Comparison of ENCODE assay signal across 22 cellular contexts in genomic region chrX:123432362-123433150, GRCh38.
DNase-seq lines count a peak whose midpoint lies in the region; ATAC-seq, FAIRE-seq and TF ChIP-seq lines count a peak whose summit lies in the region.
"Had no signal": no experiment of that assay in that cellular context is flagged by ENCODE, and none has a peak within 500 bp of the region (broad histone marks: within the 10 kb centered on the region; RNA-seq: fewer than 3 reads in every experiment).

No MANE protein-coding gene starts in this region.

- H3K9ac ChIP-seq in KMS-11: peak overlapping the region; percentile 4; the same call in 1 of the 2 replicates

- no peaks in the 10 kb centered on the region for H3K36me3 ChIP-seq in KMS-11 (ENCODE audit: insufficient read depth)
- H3K36me3 ChIP-seq in body of pancreas (replicated peaks in 1 of 2; ENCODE audit: insufficient read depth in 1 of 2, low read depth in 2 of 2): no peaks in the 10 kb centered on the region
- no peaks in the 10 kb centered on the region for H3K36me3 ChIP-seq in left lung
- H3K36me3 ChIP-seq: neutrophil, thoracic aorta had no signal

- TF ChIP-seq CTCF in KMS-11 (conservative IDR thresholded peaks at IDR 0.05; ENCODE audit: low read depth, low read length) (no peak), body of pancreas (IDR thresholded peaks at IDR 0.05) (no peak), left lung (IDR thresholded peaks at IDR 0.05) (no peak)

- no peak for TF ChIP-seq POLR2A in body of pancreas (IDR thresholded peaks at IDR 0.05)

- H3K4me1 ChIP-seq in KMS-11 (ENCODE audit: low read depth, poor library complexity, severe bottlenecking) (peaks cover 24% of the 10 kb centered on the region), body of pancreas (peaks cover 6% of the 10 kb centered on the region), left lung (no peaks in the 10 kb centered on the region)
- H3K4me1 ChIP-seq: psoas muscle had no signal

- intact Hi-C loops in body of pancreas (cut with DNase I) (no loop called here), left lung (cut with DNase I) (no loop called here)

- peak overlapping the region; percentile 66 for H3K27ac ChIP-seq in KMS-11
- peak overlapping the region in 1 of 4 donors; percentile 3 for H3K27ac ChIP-seq in body of pancreas
- H3K27ac ChIP-seq in left lung: no peak overlapping the region
- H3K27ac ChIP-seq: neutrophil, psoas muscle, thoracic aorta had no signal

- no peaks in the 10 kb centered on the region for H3K27me3 ChIP-seq in KMS-11 (ENCODE audit: insufficient read depth, low read depth)
- H3K27me3 ChIP-seq in body of pancreas: no peaks in the 10 kb centered on the region
- H3K27me3 ChIP-seq in left lung: no peaks in the 10 kb centered on the region
- H3K27me3 ChIP-seq: neutrophil had no signal

- ATAC-seq in body of pancreas (peak; percentile 30), left lung (peak; percentile 65), GM19467 (IDR thresholded peaks at IDR 0.05; ENCODE audit: unreplicated experiment) (no peak)
- ATAC-seq: psoas muscle had no signal

- peak; percentile 77 for FAIRE-seq in GM18507 (lab: Jason Lieb, UNC)
- FAIRE-seq: endothelial cell of umbilical vein, GM12891 had no signal

- no peaks in the 10 kb centered on the region for H4K20me1 ChIP-seq in KMS-11 (ENCODE audit: insufficient read depth)

- peak overlapping the region; percentile 56; the same call in 1 of the 2 replicates for H3K4me2 ChIP-seq in KMS-11

- no peak for DNase-seq in GM18507 (ENCODE audit: extremely low spot score, insufficient read length, low read depth)
- peak; percentile 13 to 58 (median 48) for DNase-seq in body of pancreas
- DNase-seq in left lung: no peak
- no peak for DNase-seq in GOT3 (lab: John Stamatoyannopoulos, UW)
- DNase-seq in LoVo (ENCODE audit: low spot score): no peak
- no peak for DNase-seq in medulla oblongata (ENCODE audit: extremely low spot score)
- DNase-seq: activated CD4-positive, alpha-beta T cell treated with anti-CD3 and anti-CD28 coated beads for 4 hours; activated gamma-delta T cell treated with Interleukin-2 at 50 U/mL for 16 hours; activated T-cell treated with anti-CD3 and anti-CD28 coated beads, Interleukin-2, amount 50 U/mL, for 24 hours; EL; H9; naive B cell; NCI-H1417 treated with DMSO at 0.1 percent for 48 hours; NCI-H2081 treated with DMSO at 0.1 percent for 48 hours; psoas muscle; stimulated activated naive CD4-positive, alpha-beta T cell had no signal

- H2AFZ ChIP-seq in KMS-11 (ENCODE audit: low read depth): peak overlapping the region; percentile 32; the same call in 1 of the 2 replicates

- no peak overlapping the region for H3K4me3 ChIP-seq in KMS-11 (IDR thresholded peaks at IDR 0.05; ENCODE audit: insufficient read depth, low read depth, low read length)
- no peak overlapping the region for H3K4me3 ChIP-seq in body of pancreas
- H3K4me3 ChIP-seq in left lung: no peak overlapping the region
- H3K4me3 ChIP-seq: psoas muscle, thoracic aorta had no signal

- H3K9me3 ChIP-seq in body of pancreas (no peaks in the 10 kb centered on the region), left lung (no peaks in the 10 kb centered on the region)
- H3K9me3 ChIP-seq: neutrophil, psoas muscle, thoracic aorta had no signal

- WGBS in body of pancreas, 2 donors: 48 to 52% methylated on average over 4 of the region's 4 CpGs

- no peaks in the 10 kb centered on the region for H3K79me2 ChIP-seq in KMS-11 (ENCODE audit: insufficient read depth, low read depth)

Comparison
In these comparisons a context has a peak if more than half of its experiments do, and no peak if none do; other contexts are left out.
1. DNase-seq: peak in body of pancreas (4 of 4); none in GM18507 (single experiment), left lung (0 of 2), GOT3 (single experiment), LoVo (single experiment) and medulla oblongata (single experiment).